8 cellular contexts compared by ENCODE assay signal in the genomic region with DNA sequence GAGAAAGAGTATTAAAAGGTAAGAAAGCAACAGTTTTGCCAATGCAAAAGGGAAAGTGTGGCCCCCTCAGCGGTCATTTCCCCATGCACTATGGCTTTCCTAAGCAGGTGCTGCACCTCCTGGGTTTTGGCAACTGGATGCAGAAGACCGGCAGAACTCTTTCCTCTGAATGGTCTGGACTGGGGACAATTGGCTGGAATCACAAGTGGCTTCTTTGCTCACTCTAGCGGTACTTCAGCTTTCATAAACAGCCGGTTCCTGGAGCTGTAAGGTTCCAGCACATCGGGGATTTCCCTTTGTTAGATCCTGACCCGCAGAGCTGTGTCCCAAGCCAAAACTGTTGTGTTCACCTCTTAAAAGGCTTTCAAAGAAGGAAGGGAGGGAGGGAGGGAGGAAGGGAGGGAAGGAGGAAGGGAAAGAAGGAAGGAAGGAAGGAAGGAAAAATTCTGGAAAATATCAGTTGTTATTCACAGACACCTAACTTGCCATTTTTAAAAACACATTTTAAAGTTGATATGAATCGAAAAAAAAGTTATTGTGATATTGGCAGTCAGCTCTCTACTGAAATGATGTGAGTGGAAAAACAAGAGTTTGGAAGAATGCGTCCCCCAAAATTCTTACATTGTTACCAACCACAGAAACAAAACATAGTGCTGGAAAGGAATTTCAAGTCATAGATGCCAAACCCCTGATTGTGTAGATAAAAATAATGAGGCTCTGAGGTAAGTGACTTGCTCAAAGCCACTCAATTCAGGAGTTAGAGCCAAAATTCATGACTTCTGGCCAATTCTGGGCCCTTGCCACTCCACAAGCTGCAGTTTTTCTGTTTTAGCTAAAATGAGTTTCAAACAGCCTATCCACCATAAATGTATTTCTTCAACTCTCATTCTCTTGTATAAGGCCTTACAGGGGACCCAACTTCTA.
DNase-seq lines count a peak whose midpoint lies in the region; ATAC-seq and TF ChIP-seq lines count a peak whose summit lies in the region.

No MANE protein-coding gene starts in this region.

- peak overlapping the region in 10 of 21 experiments; percentile 1 to 81 (median 45) for H3K27ac ChIP-seq in skin epidermis

- DNase-seq in HCEC 1CT (peak; percentile 97), WTC11 (ENCODE audit: low spot score) (no peak), left ventricle myocardium superior (no peak), NCI-H2107 treated with DMSO at 0.1 percent for 48 hours (lab: John Stamatoyannopoulos, UW; ENCODE audit: unreplicated experiment) (no peak), germinal center (ENCODE audit: low spot score) (no peak)
- DNase-seq in activated T-helper 2 cell treated with anti-CD3 and anti-CD28 coated beads, Interferon-gamma antibody, Interleukin-2, Interleukin-4, amounts not matched to agents 10 μg/mL and 5 μg/mL and 100 μg/mL, durations not matched to agents 14 hours and 24 hours and 36 hours (ENCODE audit: low spot score) = no peak

- ATAC-seq in WTC11 (0 out of 2 replicates have a peak, but pooled peaks have one; percentile 15), left ventricle myocardium superior (peak; percentile 93), HG03159 (IDR thresholded peaks at IDR 0.05; ENCODE audit: unreplicated experiment) (no peak)

- intact Hi-C loops in left ventricle myocardium superior (cut with micrococcal nuclease) = loop anchor here (10.0 kb wide), 1 partner anchor 381 kb away; no protein-coding TSS in a partner anchor
- intact Hi-C loops in activated T-helper 2 cell treated with anti-CD3 and anti-CD28 coated beads, Interferon-gamma antibody, Interleukin-2, Interleukin-4, amounts not matched to agents 10 μg/mL and 5 μg/mL and 100 μg/mL, durations not matched to agents 14 hours and 24 hours and 36 hours (cut with micrococcal nuclease) = loop anchor here (2.0 kb wide), 3 partner anchors 63 to 483 kb away; no protein-coding TSS in a partner anchor

- peaks cover 21% of the 10 kb centered on the region for H3K4me1 Mint-ChIP-seq in WTC11
- peaks cover 6% of the 10 kb centered on the region for H3K4me1 Mint-ChIP-seq in activated T-helper 2 cell treated with anti-CD3 and anti-CD28 coated beads, Interferon-gamma antibody, Interleukin-2, Interleukin-4, amounts not matched to agents 10 μg/mL and 5 μg/mL and 100 μg/mL, durations not matched to agents 14 hours and 24 hours and 36 hours (ENCODE audit: low read depth)

- no peak overlapping the region for H3K27ac Mint-ChIP-seq in WTC11
- H3K27ac Mint-ChIP-seq in activated T-helper 2 cell treated with anti-CD3 and anti-CD28 coated beads, Interferon-gamma antibody, Interleukin-2, Interleukin-4, amounts not matched to agents 10 μg/mL and 5 μg/mL and 100 μg/mL, durations not matched to agents 14 hours and 24 hours and 36 hours = no peak overlapping the region

- no peaks in the 10 kb centered on the region for H3K27me3 Mint-ChIP-seq in WTC11 (ENCODE audit: low read depth)
- peaks cover 4% of the 10 kb centered on the region for H3K27me3 Mint-ChIP-seq in activated T-helper 2 cell treated with anti-CD3 and anti-CD28 coated beads, Interferon-gamma antibody, Interleukin-2, Interleukin-4, amounts not matched to agents 10 μg/mL and 5 μg/mL and 100 μg/mL, durations not matched to agents 14 hours and 24 hours and 36 hours (ENCODE audit: low read depth)

- CTCF ChIA-PET in WTC11 (lab: Charles Lee) = interaction anchor here (0.9 to 2.3 kb wide), 8 partner anchors 10 to 483 kb away, joined by 3 to 26 read pairs (median 10); no protein-coding TSS in a partner anchor

- no peak overlapping the region for H3K4me3 Mint-ChIP-seq in WTC11
- H3K4me3 Mint-ChIP-seq in activated T-helper 2 cell treated with anti-CD3 and anti-CD28 coated beads, Interferon-gamma antibody, Interleukin-2, Interleukin-4, amounts not matched to agents 10 μg/mL and 5 μg/mL and 100 μg/mL, durations not matched to agents 14 hours and 24 hours and 36 hours (ENCODE audit: low read depth) = no peak overlapping the region

- TF ChIP-seq CTCF in WTC11 (IDR thresholded peaks at IDR 0.05) = no peak

- POLR2A ChIA-PET in WTC11 (lab: Charles Lee) = interaction anchor here (1.5 kb wide), 1 partner anchor 9 kb away, joined by 3 read pairs; no protein-coding TSS in a partner anchor

- peaks cover 5% of the 10 kb centered on the region for H3K36me3 Mint-ChIP-seq in WTC11
- H3K36me3 Mint-ChIP-seq in activated T-helper 2 cell treated with anti-CD3 and anti-CD28 coated beads, Interferon-gamma antibody, Interleukin-2, Interleukin-4, amounts not matched to agents 10 μg/mL and 5 μg/mL and 100 μg/mL, durations not matched to agents 14 hours and 24 hours and 36 hours (ENCODE audit: low read depth) = no peaks in the 10 kb centered on the region

- H3K4me3 ChIP-seq in skin epidermis = peak overlapping the region in 4 of 7 experiments; percentile 4 to 32 (median 12)

- peaks cover 12% of the 10 kb centered on the region for H3K9me3 Mint-ChIP-seq in WTC11
- H3K9me3 Mint-ChIP-seq in activated T-helper 2 cell treated with anti-CD3 and anti-CD28 coated beads, Interferon-gamma antibody, Interleukin-2, Interleukin-4, amounts not matched to agents 10 μg/mL and 5 μg/mL and 100 μg/mL, durations not matched to agents 14 hours and 24 hours and 36 hours = no peaks in the 10 kb centered on the region

TF ChIP-seq in WTC11, 78 proteins besides CTCF, POLR2A, EP300 and RAD21:
- TF ChIP-seq ZNF121 (CRISPR knock-in tag; IDR thresholded peaks at IDR 0.05) (no peak), ZNF423 (CRISPR knock-in tag; IDR thresholded peaks at IDR 0.05) (no peak)
- TF ChIP-seq, protein P1, sequence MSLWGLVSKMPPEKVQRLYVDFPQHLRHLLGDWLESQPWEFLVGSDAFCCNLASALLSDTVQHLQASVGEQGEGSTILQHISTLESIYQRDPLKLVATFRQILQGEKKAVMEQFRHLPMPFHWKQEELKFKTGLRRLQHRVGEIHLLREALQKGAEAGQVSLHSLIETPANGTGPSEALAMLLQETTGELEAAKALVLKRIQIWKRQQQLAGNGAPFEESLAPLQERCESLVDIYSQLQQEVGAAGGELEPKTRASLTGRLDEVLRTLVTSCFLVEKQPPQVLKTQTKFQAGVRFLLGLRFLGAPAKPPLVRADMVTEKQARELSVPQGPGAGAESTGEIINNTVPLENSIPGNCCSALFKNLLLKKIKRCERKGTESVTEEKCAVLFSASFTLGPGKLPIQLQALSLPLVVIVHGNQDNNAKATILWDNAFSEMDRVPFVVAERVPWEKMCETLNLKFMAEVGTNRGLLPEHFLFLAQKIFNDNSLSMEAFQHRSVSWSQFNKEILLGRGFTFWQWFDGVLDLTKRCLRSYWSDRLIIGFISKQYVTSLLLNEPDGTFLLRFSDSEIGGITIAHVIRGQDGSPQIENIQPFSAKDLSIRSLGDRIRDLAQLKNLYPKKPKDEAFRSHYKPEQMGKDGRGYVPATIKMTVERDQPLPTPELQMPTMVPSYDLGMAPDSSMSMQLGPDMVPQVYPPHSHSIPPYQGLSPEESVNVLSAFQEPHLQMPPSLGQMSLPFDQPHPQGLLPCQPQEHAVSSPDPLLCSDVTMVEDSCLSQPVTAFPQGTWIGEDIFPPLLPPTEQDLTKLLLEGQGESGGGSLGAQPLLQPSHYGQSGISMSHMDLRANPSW (CRISPR knock-in tag; conservative IDR thresholded peaks at IDR 0.05; ENCODE audit: low read depth) = no peak
- TF ChIP-seq, protein P2, sequence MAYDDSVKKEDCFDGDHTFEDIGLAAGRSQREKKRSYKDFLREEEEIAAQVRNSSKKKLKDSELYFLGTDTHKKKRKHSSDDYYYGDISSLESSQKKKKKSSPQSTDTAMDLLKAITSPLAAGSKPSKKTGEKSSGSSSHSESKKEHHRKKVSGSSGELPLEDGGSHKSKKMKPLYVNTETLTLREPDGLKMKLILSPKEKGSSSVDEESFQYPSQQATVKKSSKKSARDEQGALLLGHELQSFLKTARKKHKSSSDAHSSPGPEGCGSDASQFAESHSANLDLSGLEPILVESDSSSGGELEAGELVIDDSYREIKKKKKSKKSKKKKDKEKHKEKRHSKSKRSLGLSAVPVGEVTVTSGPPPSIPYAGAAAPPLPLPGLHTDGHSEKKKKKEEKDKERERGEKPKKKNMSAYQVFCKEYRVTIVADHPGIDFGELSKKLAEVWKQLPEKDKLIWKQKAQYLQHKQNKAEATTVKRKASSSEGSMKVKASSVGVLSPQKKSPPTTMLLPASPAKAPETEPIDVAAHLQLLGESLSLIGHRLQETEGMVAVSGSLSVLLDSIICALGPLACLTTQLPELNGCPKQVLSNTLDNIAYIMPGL (CRISPR knock-in tag; IDR thresholded peaks at IDR 0.05) = no peak
